34 cellular contexts compared by ENCODE assay signal in genomic region chr18:53605198-53605597, GRCh38.
"Had no signal": no experiment of that assay in that cellular context is flagged by ENCODE, and none has a peak within 500 bp of the region (broad histone marks: within the 10 kb centered on the region; RNA-seq: fewer than 3 reads in every experiment).

No MANE protein-coding gene starts in this region.

- H3K4me2 ChIP-seq: KMS-11 had no signal

- H3K4me3 ChIP-seq: MG63 had no signal

- H3K27me3 ChIP-seq: MG63 had no signal

- H3K9me3 ChIP-seq: MG63 had no signal

- DNase-seq: Karpas-422, Kasumi-1, MG63, MM.1S, MV-4-11, NCI-H1048, NCI-H1092, NCI-H1092 treated with DMSO at 0.1 percent for 48 hours, NCI-H1105, NCI-H1105 treated with DMSO at 0.1 percent for 48 hours, NCI-H1417, NCI-H1417 treated with DMSO at 0.1 percent for 48 hours, NCI-H1436, NCI-H1436 treated with DMSO at 0.1 percent for 48 hours, NCI-H146, NCI-H1694, NCI-H1694 treated with DMSO at 0.1 percent for 48 hours, NCI-H187, NCI-H187 treated with DMSO at 0.1 percent for 48 hours, NCI-H1930, NCI-H2029, NCI-H2029 treated with DMSO at 0.1 percent for 48 hours, NCI-H2081, NCI-H2081 treated with DMSO at 0.1 percent for 48 hours, NCI-H2107, NCI-H2171, NCI-H2171 treated with DMSO at 0.1 percent for 48 hours, NCI-H2227 treated with DMSO at 0.1 percent for 48 hours, NCI-H226, NCI-H345, NCI-H446, NCI-H446 treated with DMSO at 0.1 percent for 48 hours, NCI-H510A had no signal

- H3K27ac ChIP-seq: KMS-11 had no signal

- H3K9ac ChIP-seq: KMS-11 had no signal

- H3K36me3 ChIP-seq: MG63 had no signal
